Comparison of ENCODE assay signal across 24 cellular contexts in genomic region chr12:53935562-53936341, GRCh38. TPM values are rescaled to one million over a fixed set of nuclear protein-coding genes. Genes with fewer than 3 reads are reported as not detected.
A peak's percentile ranks its signal among the peaks of the same experiment; 100 is the strongest.
DNase-seq lines count a peak whose midpoint lies in the region; ATAC-seq, FAIRE-seq and TF ChIP-seq lines count a peak whose summit lies in the region.
"Had no signal": no experiment of that assay in that cellular context is flagged by ENCODE, and none has a peak within 500 bp of the region (broad histone marks: within the 10 kb centered on the region; RNA-seq: fewer than 3 reads in every experiment).

No MANE protein-coding gene starts in this region.

- 7 to 9% methylated on average over 40 of the region's 40 CpGs for WGBS in body of pancreas, 2 donors

- H3K27ac ChIP-seq in ACC112 (ENCODE audit: low read depth, low read length) (no peak overlapping the region), body of pancreas (no peak overlapping the region)

- H3K27me3 Mint-ChIP-seq in activated naive CD8-positive, alpha-beta T cell treated with anti-CD3 and anti-CD28 coated beads for 36 hours: peaks cover 94% of the 10 kb centered on the region
- peaks cover 73 to 92% (median 89%) of the 10 kb centered on the region in 3 donors for H3K27me3 Mint-ChIP-seq in naive B cell

- TF ChIP-seq POLR2A in body of pancreas (IDR thresholded peaks at IDR 0.05): no peak

- H3K4me3 Mint-ChIP-seq in activated naive CD8-positive, alpha-beta T cell treated with anti-CD3 and anti-CD28 coated beads for 36 hours: peak overlapping the region; percentile 63
- H3K4me3 Mint-ChIP-seq in naive B cell: peak overlapping the region in 7 of 8 donors; percentile 9 to 87 (median 57)

- FAIRE-seq in G401.6 (lab: Jason Lieb, UNC): peak; percentile 49
- FAIRE-seq in urothelium cell line (lab: Jason Lieb, UNC): no peak
- FAIRE-seq: colon had no signal

- intact Hi-C loops in body of pancreas (cut with DNase I): no loop called here

- no peaks in the 10 kb centered on the region for H3K36me3 ChIP-seq in ACC112 (ENCODE audit: insufficient read depth, low read length)
- no peaks in the 10 kb centered on the region for H3K36me3 ChIP-seq in body of pancreas (replicated peaks in 1 of 2; ENCODE audit: insufficient read depth in 1 of 2, low read depth in 2 of 2)

- H3K4me3 ChIP-seq in ACC112 (ENCODE audit: low read depth, low read length) (peak overlapping the region; percentile 34), body of pancreas (no peak overlapping the region)

- no peaks in the 10 kb centered on the region for H3K9me3 ChIP-seq in body of pancreas

- no peaks in the 10 kb centered on the region for H3K9me3 Mint-ChIP-seq in activated naive CD8-positive, alpha-beta T cell treated with anti-CD3 and anti-CD28 coated beads for 36 hours
- H3K9me3 Mint-ChIP-seq in naive B cell: peaks cover 0 to 21% (median 6%) of the 10 kb centered on the region in 7 donors
- H3K9me3 Mint-ChIP-seq: immature natural killer cell had no signal

- no peak for TF ChIP-seq CTCF in body of pancreas (IDR thresholded peaks at IDR 0.05)

- H2AFZ ChIP-seq in ACC112 (ENCODE audit: low read length, unreplicated experiment): no peak overlapping the region

- H3K79me2 ChIP-seq in ACC112 (ENCODE audit: control insufficient read depth, insufficient read depth, low read length, unreplicated experiment): no peaks in the 10 kb centered on the region

- H3K36me3 Mint-ChIP-seq in activated naive CD8-positive, alpha-beta T cell treated with anti-CD3 and anti-CD28 coated beads for 36 hours: no peaks in the 10 kb centered on the region
- no peaks in the 10 kb centered on the region for H3K36me3 Mint-ChIP-seq in naive B cell

- DNase-seq in activated naive CD8-positive, alpha-beta T cell treated with anti-CD3 and anti-CD28 coated beads for 36 hours: no peak
- no peak for DNase-seq in naive B cell
- DNase-seq in body of pancreas: no peak
- DNase-seq in HT-29 (ENCODE audit: low spot score): no peak
- no peak for DNase-seq in urothelium cell line (ENCODE audit: low spot score)
- DNase-seq in NCI-H1092 treated with DMSO at 0.1 percent for 48 hours (lab: John Stamatoyannopoulos, UW): no peak
- DNase-seq: activated CD4-positive, alpha-beta T cell treated with anti-CD3 and anti-CD28 coated beads for 4 hours; activated T-cell treated with anti-CD3 and anti-CD28 coated beads, Interleukin-2, amount 50 U/mL, for 48 hours; HCEC 1CT; immature natural killer cell; NCI-H2029; NCI-H510A treated with DMSO at 0.1 percent for 48 hours; SHP77; stimulated activated CD4-positive, alpha-beta T cell treated with anti-CD3 and anti-CD28 coated beads, Interleukin-2, amount 100 ng/mL, for 24 hours; T-helper 9 cell had no signal

- H3K27ac Mint-ChIP-seq in activated naive CD8-positive, alpha-beta T cell treated with anti-CD3 and anti-CD28 coated beads for 36 hours: no peak overlapping the region
- H3K27ac Mint-ChIP-seq in naive B cell: peak overlapping the region in 5 of 6 donors; percentile 22 to 74 (median 47)
- H3K27ac Mint-ChIP-seq: immature natural killer cell had no signal

- H3K27me3 ChIP-seq in ACC112 (ENCODE audit: insufficient read depth, low read length) (peaks cover 100% of the 10 kb centered on the region), body of pancreas (peaks cover 0 to 51% of the 10 kb centered on the region in 2 donors)

- H3K4me1 Mint-ChIP-seq in activated naive CD8-positive, alpha-beta T cell treated with anti-CD3 and anti-CD28 coated beads for 36 hours: peaks cover 24% of the 10 kb centered on the region
- peaks cover 0 to 20% (median 17%) of the 10 kb centered on the region in 3 donors for H3K4me1 Mint-ChIP-seq in naive B cell

- H3K4me1 ChIP-seq in ACC112 (ENCODE audit: control insufficient read depth, insufficient read depth, low read length, unreplicated experiment) (no peaks in the 10 kb centered on the region), body of pancreas (peaks cover 24% of the 10 kb centered on the region)

- no peak for ATAC-seq in naive B cell (ENCODE audit: low read depth in 2 of 2)
- no peak for ATAC-seq in body of pancreas
- ATAC-seq: esophagus mucosa had no signal

RNA-seq across cellular contexts. Expression of gene HOXC13, which starts 2.9 kb away (rescaled TPM):
- not detected for total RNA-seq in activated naive CD8-positive, alpha-beta T cell treated with anti-CD3 and anti-CD28 coated beads for 36 hours
- polyA plus RNA-seq in naive B cell (ENCODE audit: low read depth in 6 of 6): not detected
- total RNA-seq in body of pancreas: not detected
- 0.65 and 1.3 TPM in 2 replicates for total RNA-seq in HT-29 (2014; rRNA removed; shearing (Covaris generic))
- total RNA-seq: glomerular endothelial cell, lung microvascular endothelial cell, temporal lobe had no signal
- polyA plus RNA-seq: aorta, immature natural killer cell had no signal

RNA-seq across cellular contexts. Expression of gene HOXC12, which starts 19.0 kb away (rescaled TPM):
- total RNA-seq in activated naive CD8-positive, alpha-beta T cell treated with anti-CD3 and anti-CD28 coated beads for 36 hours: not detected
- not detected for polyA plus RNA-seq in naive B cell (ENCODE audit: low read depth in 6 of 6)
- not detected for total RNA-seq in body of pancreas
- total RNA-seq in HT-29 (2014; rRNA removed; shearing (Covaris generic)): 0.05 TPM in 1 of 2 replicates, not detected in the other
- total RNA-seq: esophagus mucosa, glomerular endothelial cell, lung microvascular endothelial cell, M059J, temporal lobe had no signal
- polyA plus RNA-seq: aorta, immature natural killer cell had no signal

RNA-seq across cellular contexts. Expression of gene HOXC11, which starts 37.2 kb away (rescaled TPM):
- total RNA-seq in activated naive CD8-positive, alpha-beta T cell treated with anti-CD3 and anti-CD28 coated beads for 36 hours: not detected
- polyA plus RNA-seq in naive B cell (ENCODE audit: low read depth in 6 of 6): not detected
- total RNA-seq in body of pancreas: not detected
- total RNA-seq in HT-29 (2014; rRNA removed; shearing (Covaris generic)): not detected in 2 replicates
- total RNA-seq: lung microvascular endothelial cell, temporal lobe had no signal
- polyA plus RNA-seq: immature natural killer cell had no signal

RNA-seq across cellular contexts. Expression of gene HOTAIR, which starts 39.0 kb away (rescaled TPM):
- total RNA-seq in activated naive CD8-positive, alpha-beta T cell treated with anti-CD3 and anti-CD28 coated beads for 36 hours: not detected
- not detected for polyA plus RNA-seq in naive B cell (ENCODE audit: low read depth in 6 of 6)
- total RNA-seq in body of pancreas: not detected
- total RNA-seq in HT-29 (2014; rRNA removed; shearing (Covaris generic)): 5.6 and 6.8 TPM in 2 replicates
- total RNA-seq: esophagus mucosa, lung microvascular endothelial cell, temporal lobe had no signal
- polyA plus RNA-seq: aorta, immature natural killer cell had no signal

RNA-seq across cellular contexts. Expression of gene HOXC10, which starts 49.2 kb away (rescaled TPM):
- not detected for total RNA-seq in activated naive CD8-positive, alpha-beta T cell treated with anti-CD3 and anti-CD28 coated beads for 36 hours
- not detected for polyA plus RNA-seq in naive B cell (ENCODE audit: low read depth in 6 of 6)
- total RNA-seq in body of pancreas: not detected
- 1.7 TPM in 1 of 2 replicates, not detected in the other for total RNA-seq in HT-29 (2014; rRNA removed; shearing (Covaris generic))
- total RNA-seq: lung microvascular endothelial cell, temporal lobe had no signal
- polyA plus RNA-seq: immature natural killer cell had no signal
